In the genomic region with DNA sequence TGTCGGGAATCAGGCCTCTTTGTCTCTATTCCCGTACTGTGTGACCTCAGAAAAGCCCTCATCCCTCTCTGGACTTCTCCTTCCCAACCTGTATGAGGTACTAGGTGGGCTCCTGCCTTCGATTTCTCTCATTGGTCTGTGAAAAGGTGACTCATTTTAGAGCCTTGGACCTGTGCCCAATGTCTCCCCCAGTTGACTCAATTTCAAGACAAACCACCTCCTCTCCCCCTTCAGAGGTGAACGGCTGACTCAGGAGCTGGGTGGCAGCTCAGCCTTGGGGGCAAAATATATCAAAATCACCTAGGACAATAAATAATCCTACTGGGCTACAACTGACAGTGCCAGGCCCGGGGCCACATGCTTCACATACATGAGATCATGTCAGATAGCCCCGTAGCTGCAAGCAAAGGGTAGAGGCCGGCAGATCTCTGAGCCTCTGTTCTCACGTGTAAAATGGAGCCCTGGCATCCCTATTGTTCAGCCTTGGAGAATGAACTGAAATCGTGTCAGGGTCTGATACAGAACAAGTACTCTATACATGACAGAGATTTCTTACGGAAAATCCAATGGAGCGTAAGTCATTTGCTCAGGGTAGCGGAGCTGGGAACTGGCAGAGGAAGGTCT, we compare ENCODE assay signal across 8 cellular contexts. TPM values are rescaled to one million over a fixed set of nuclear protein-coding genes. Genes with fewer than 3 reads are reported as not detected.
A peak's percentile ranks its signal among the peaks of the same experiment; 100 is the strongest.
DNase-seq lines count a peak whose midpoint lies in the region; ATAC-seq and FAIRE-seq lines count a peak whose summit lies in the region.

No MANE protein-coding gene starts in this region.

- no peak for FAIRE-seq in frontal cortex (lab: Jason Lieb, UNC)

- DNase-seq in H7 (no peak), RKO (ENCODE audit: low spot score) (peak; percentile 91), iPS DF 6.9 (ENCODE audit: low read depth, low spot score) (no peak), frontal cortex (ENCODE audit: low spot score in 2 of 2) (no peak), UCSD-AML1 (lab: John Stamatoyannopoulos, UW; ENCODE audit: unreplicated experiment) (no peak)
- DNase-seq in activated naive CD8-positive, alpha-beta T cell treated with anti-CD3 and anti-CD28 coated beads, Interleukin-2, amount 50 U/mL, for 16 hours (ENCODE audit: low read depth, low spot score), result peak; percentile 70
- DNase-seq in stimulated activated CD4-positive, alpha-beta T cell treated with anti-CD3 and anti-CD28 coated beads, Interleukin-15, amount 100 ng/mL, for 1 hour (ENCODE audit: low read depth in 1 of 2, low spot score in 1 of 2), result peak; percentile 37 to 40

- peaks cover 4% of the 10 kb centered on the region; the same call in 1 of the 2 replicates for H3K4me1 ChIP-seq in iPS DF 6.9 (ENCODE audit: control insufficient read depth, insufficient read depth, low read length)

- no peaks in the 10 kb centered on the region for H3K27me3 ChIP-seq in H7 (ENCODE audit: control insufficient read depth, insufficient read depth, low read length)
- no peaks in the 10 kb centered on the region for H3K27me3 ChIP-seq in iPS DF 6.9 (ENCODE audit: control insufficient read depth, insufficient read depth, low read length)

- no peak overlapping the region for H3K27ac ChIP-seq in iPS DF 6.9 (ENCODE audit: low read length)

- WGBS in iPS DF 6.9 (ENCODE audit: insufficient coverage, insufficient read length), result no CpG with 5 or more reads among the region's 12 CpGs

- H3K36me3 ChIP-seq in H7 (replicated peaks; ENCODE audit: control insufficient read depth, insufficient read depth, low read length) (peaks cover 4% of the 10 kb centered on the region), iPS DF 6.9 (ENCODE audit: control insufficient read depth, insufficient read depth, low read length) (no peaks in the 10 kb centered on the region)

- no peak for ATAC-seq in GM18907 (IDR thresholded peaks at IDR 0.05; ENCODE audit: unreplicated experiment)

- H3K4me3 ChIP-seq in H7 (ENCODE audit: insufficient read depth, low read depth, low read length) (peak overlapping the region; percentile 65), iPS DF 6.9 (ENCODE audit: low read length) (peak overlapping the region; percentile 76)

- H3K9me3 ChIP-seq in iPS DF 6.9 (ENCODE audit: control insufficient read depth, insufficient read depth, low read length), result no peaks in the 10 kb centered on the region

RNA-seq across cellular contexts. Expression of gene COQ8B, which starts 0.5 kb away (rescaled TPM):
- 73.8 and 82.7 TPM in 2 replicates for total RNA-seq in H7 (2014; rRNA removed; shearing (Covaris generic))
- total RNA-seq in frontal cortex, result 24.5 TPM

RNA-seq across cellular contexts. Expression of gene ITPKC, which starts 0.8 kb away (rescaled TPM):
- 10.5 and 14.0 TPM in 2 replicates for total RNA-seq in H7 (2014; rRNA removed; shearing (Covaris generic))
- 5.7 TPM for total RNA-seq in frontal cortex

RNA-seq across cellular contexts. Expression of gene NUMBL, which starts 25.7 kb away (rescaled TPM):
- 18.3 and 23.1 TPM in 2 replicates for total RNA-seq in H7 (2014; rRNA removed; shearing (Covaris generic))
- 16.7 TPM for total RNA-seq in frontal cortex

RNA-seq across cellular contexts. Expression of gene ACTMAP, which starts 34.1 kb away (rescaled TPM):
- 3.1 and 4.7 TPM in 2 replicates for total RNA-seq in H7 (2014; rRNA removed; shearing (Covaris generic))
- total RNA-seq in frontal cortex, result under 0.01 TPM

RNA-seq across cellular contexts. Expression of gene SNRPA, which starts 34.9 kb away (rescaled TPM):
- total RNA-seq in H7 (2014; rRNA removed; shearing (Covaris generic)), result 440 and 502 TPM in 2 replicates
- 23.6 TPM for total RNA-seq in frontal cortex

Comparison
In these comparisons a context has a peak if more than half of its experiments do, and no peak if none do; other contexts are left out.
1. DNase-seq: peak in RKO (single experiment), activated naive CD8-positive, alpha-beta T cell treated with anti-CD3 and anti-CD28 coated beads, Interleukin-2, amount 50 U/mL, for 16 hours (single experiment) and stimulated activated CD4-positive, alpha-beta T cell treated with anti-CD3 and anti-CD28 coated beads, Interleukin-15, amount 100 ng/mL, for 1 hour (2 of 2); none in H7 (single experiment), iPS DF 6.9 (single experiment), frontal cortex (0 of 2) and UCSD-AML1 (single experiment).